ENCODE assay signal across 18 cellular contexts in genomic region chr3:14228611-14229470, GRCh38. TPM values are rescaled to one million over a fixed set of nuclear protein-coding genes. Genes with fewer than 3 reads are reported as not detected.
DNase-seq lines count a peak whose midpoint lies in the region; ATAC-seq and TF ChIP-seq lines count a peak whose summit lies in the region.
"Had no signal": no experiment of that assay in that cellular context is flagged by ENCODE, and none has a peak within 500 bp of the region (broad histone marks: within the 10 kb centered on the region; RNA-seq: fewer than 3 reads in every experiment).

No MANE protein-coding gene starts in this region.

- H3K9me3 ChIP-seq in RWPE2 (ENCODE audit: severe bottlenecking), result peaks cover 5% of the 10 kb centered on the region
- H3K9me3 ChIP-seq in osteoblast (ENCODE audit: low read depth, low read length), result no peaks in the 10 kb centered on the region
- peaks cover 5% of the 10 kb centered on the region for H3K9me3 ChIP-seq in CD8-positive, alpha-beta memory T cell (ENCODE audit: low read length)

- ATAC-seq in RWPE2 (ENCODE audit: low read depth) (peak; percentile 47; the same call in 2 of the 3 replicates), HG03354 (IDR thresholded peaks at IDR 0.05; ENCODE audit: poor library complexity, severe bottlenecking, unreplicated experiment) (no peak), GM19351 (IDR thresholded peaks at IDR 0.05; ENCODE audit: unreplicated experiment) (no peak)
- ATAC-seq: effector memory CD8-positive, alpha-beta T cell; K562 had no signal

- peak; percentile 59 for DNase-seq in COLO668 (lab: John Stamatoyannopoulos, UW; ENCODE audit: unreplicated experiment)
- no peak for DNase-seq in RWPE2 (ENCODE audit: low spot score)
- DNase-seq in osteoblast (ENCODE audit: insufficient read length, low spot score, missing footprints), result no peak
- DNase-seq in CD8-positive, alpha-beta memory T cell, result no peak
- DNase-seq in activated T-cell treated with anti-CD3 and anti-CD28 coated beads, Interleukin-2, amount 50 U/mL, for 24 hours, result no peak
- DNase-seq: activated CD4-positive, CD25-positive, alpha-beta regulatory T cell; amygdala; cerebellar nuclear complex; effector memory CD8-positive, alpha-beta T cell; hypothalamus; NCI-H1417 treated with DMSO at 0.1 percent for 48 hours; RPMI8226; stimulated activated CD4-positive, alpha-beta T cell treated with anti-CD3 and anti-CD28 coated beads, Interleukin-2, amount 100 ng/mL, for 48 hours had no signal

- no peak for TF ChIP-seq EP300 in Ishikawa (IDR thresholded peaks at IDR 0.05; ENCODE audit: borderline replicate concordance)

- POLR2A ChIA-PET in CD8-positive, alpha-beta memory T cell (lab: Charles Lee), result no interaction called here

- no peaks in the 10 kb centered on the region for H3K79me2 ChIP-seq in osteoblast (ENCODE audit: insufficient read depth, low read length)

- H3K4me1 Mint-ChIP-seq in CD8-positive, alpha-beta memory T cell, result peaks cover 3 to 7% (median 4%) of the 10 kb centered on the region in 3 donors
- peaks cover 9% of the 10 kb centered on the region for H3K4me1 Mint-ChIP-seq in activated T-cell treated with anti-CD3 and anti-CD28 coated beads, Interleukin-2, amount 50 U/mL, for 24 hours (ENCODE audit: low read depth)

- no peak overlapping the region for H2AFZ ChIP-seq in osteoblast (ENCODE audit: low read length)

- no peak for TF ChIP-seq RAD21 in Ishikawa (IDR thresholded peaks at IDR 0.05; ENCODE audit: low read depth)

- no peak for TF ChIP-seq CTCF in RWPE2 (IDR thresholded peaks at IDR 0.05; ENCODE audit: poor library complexity, severe bottlenecking)
- no peak for TF ChIP-seq CTCF in osteoblast (IDR thresholded peaks at IDR 0.05; ENCODE audit: extremely low read depth, low read depth, low read length)

- H3K4me1 ChIP-seq in RWPE2 (ENCODE audit: insufficient read depth, poor library complexity, severe bottlenecking) (peaks cover 13% of the 10 kb centered on the region), osteoblast (ENCODE audit: insufficient read depth, low read length) (peaks cover 35% of the 10 kb centered on the region)
- no peaks in the 10 kb centered on the region for H3K4me1 ChIP-seq in CD8-positive, alpha-beta memory T cell (ENCODE audit: insufficient read depth, low read length)

- H3K36me3 ChIP-seq in RWPE2 (ENCODE audit: low read depth) (no peaks in the 10 kb centered on the region), osteoblast (ENCODE audit: insufficient read depth, low read length) (no peaks in the 10 kb centered on the region)
- H3K36me3 ChIP-seq in CD8-positive, alpha-beta memory T cell (ENCODE audit: insufficient read depth, low read length), result no peaks in the 10 kb centered on the region

- H3K4me2 ChIP-seq in osteoblast (ENCODE audit: insufficient read depth, low read length), result no peak overlapping the region

- H3K27me3 ChIP-seq in RWPE2 (ENCODE audit: insufficient read depth, poor library complexity, severe bottlenecking) (no peaks in the 10 kb centered on the region), osteoblast (ENCODE audit: insufficient read depth, low read length) (no peaks in the 10 kb centered on the region)
- H3K27me3 ChIP-seq in CD8-positive, alpha-beta memory T cell (ENCODE audit: insufficient read depth, low read length, poor library complexity, severe bottlenecking), result peaks cover 8% of the 10 kb centered on the region

- H3K27ac Mint-ChIP-seq in CD8-positive, alpha-beta memory T cell, result no peak overlapping the region
- no peak overlapping the region for H3K27ac Mint-ChIP-seq in activated T-cell treated with anti-CD3 and anti-CD28 coated beads, Interleukin-2, amount 50 U/mL, for 24 hours
- H3K27ac Mint-ChIP-seq: B cell; effector memory CD8-positive, alpha-beta T cell had no signal

- no peak overlapping the region for H3K4me3 Mint-ChIP-seq in CD8-positive, alpha-beta memory T cell
- H3K4me3 Mint-ChIP-seq in activated T-cell treated with anti-CD3 and anti-CD28 coated beads, Interleukin-2, amount 50 U/mL, for 24 hours, result no peak overlapping the region
- H3K4me3 Mint-ChIP-seq: B cell; effector memory CD8-positive, alpha-beta T cell had no signal

- H3K36me3 Mint-ChIP-seq in CD8-positive, alpha-beta memory T cell, result peaks cover 0 to 11% (median 2%) of the 10 kb centered on the region in 3 donors
- H3K36me3 Mint-ChIP-seq in activated T-cell treated with anti-CD3 and anti-CD28 coated beads, Interleukin-2, amount 50 U/mL, for 24 hours (ENCODE audit: low read depth), result no peaks in the 10 kb centered on the region

- H3K4me3 ChIP-seq in RWPE2 (ENCODE audit: severe bottlenecking) (no peak overlapping the region), osteoblast (ENCODE audit: insufficient read depth, low read length) (no peak overlapping the region)
- no peak overlapping the region for H3K4me3 ChIP-seq in CD8-positive, alpha-beta memory T cell (ENCODE audit: low read length)
- H3K4me3 ChIP-seq: K562 had no signal

- H3K27ac ChIP-seq in RWPE2 (ENCODE audit: poor library complexity, severe bottlenecking) (peak overlapping the region; percentile 33), osteoblast (ENCODE audit: low read depth, low read length) (peak overlapping the region; percentile 44)
- H3K27ac ChIP-seq in CD8-positive, alpha-beta memory T cell (ENCODE audit: low read depth, low read length), result no peak overlapping the region

- no peaks in the 10 kb centered on the region for H4K20me1 ChIP-seq in osteoblast (ENCODE audit: insufficient read depth, low read length)

- CTCF ChIA-PET in CD8-positive, alpha-beta memory T cell (lab: Charles Lee), result interaction anchor here (1.4 kb wide), 1 partner anchor 25 kb away, joined by 4 read pairs; no protein-coding TSS in a partner anchor

- peaks cover 33 to 76% of the 10 kb centered on the region in 2 donors for H3K27me3 Mint-ChIP-seq in CD8-positive, alpha-beta memory T cell
- peaks cover 67% of the 10 kb centered on the region for H3K27me3 Mint-ChIP-seq in activated T-cell treated with anti-CD3 and anti-CD28 coated beads, Interleukin-2, amount 50 U/mL, for 24 hours

- H3K9me3 Mint-ChIP-seq in CD8-positive, alpha-beta memory T cell, result peaks cover 0 to 13% (median 7%) of the 10 kb centered on the region in 5 donors
- peaks cover 4% of the 10 kb centered on the region for H3K9me3 Mint-ChIP-seq in activated T-cell treated with anti-CD3 and anti-CD28 coated beads, Interleukin-2, amount 50 U/mL, for 24 hours

TF ChIP-seq in Ishikawa, 13 proteins besides CTCF, POLR2A, EP300 and RAD21:
- TF ChIP-seq REST (IDR thresholded peaks at IDR 0.05; ENCODE audit: low read depth), result no peak
- no peak for TF ChIP-seq TEAD4 (IDR thresholded peaks at IDR 0.05)
- TF ChIP-seq YY1 (IDR thresholded peaks at IDR 0.05; ENCODE audit: low read depth), result no peak
- TF ChIP-seq TAF1 (IDR thresholded peaks at IDR 0.05; ENCODE audit: low read depth), result no peak
- TF ChIP-seq FOXM1 (IDR thresholded peaks at IDR 0.05; ENCODE audit: borderline replicate concordance, low read depth), result no peak
- TF ChIP-seq CEBPB (IDR thresholded peaks at IDR 0.05), result peak; percentile 48; the same call in 1 of the 2 replicates

RNA-seq across cellular contexts. Expression of gene LSM3, which starts 50.2 kb away (rescaled TPM):
- total RNA-seq in osteoblast, result 5.1 and 5.6 TPM in 2 replicates
- total RNA-seq in CD8-positive, alpha-beta memory T cell, result 10 to 100 TPM; 25.8 to 26.6 TPM
- 22.9 TPM for polyA plus RNA-seq in CD8-positive, alpha-beta memory T cell

RNA-seq across cellular contexts. Expression of gene XPC, which starts 50.4 kb away (rescaled TPM):
- total RNA-seq in osteoblast, result 50.1 and 52.1 TPM in 2 replicates
- 10 to 100 TPM; 38.8 to 38.9 TPM for total RNA-seq in CD8-positive, alpha-beta memory T cell
- polyA plus RNA-seq in CD8-positive, alpha-beta memory T cell, result 44.0 TPM
